Comparison of ENCODE assay signal across 12 cellular contexts in genomic region chr5:145246961-145247744, GRCh38.
DNase-seq lines count a peak whose midpoint lies in the region; ATAC-seq lines count a peak whose summit lies in the region.
"Had no signal": no experiment of that assay in that cellular context is flagged by ENCODE, and none has a peak within 500 bp of the region (broad histone marks: within the 10 kb centered on the region; RNA-seq: fewer than 3 reads in every experiment).

No MANE protein-coding gene starts in this region.

- ATAC-seq in esophagus mucosa = peak; percentile 83
- ATAC-seq: A549; activated naive CD4-positive, alpha-beta T cell treated with anti-CD3 and anti-CD28 coated beads, Interleukin-2, amount 50 U/mL, for 72 hours had no signal

- intact Hi-C loops in posterior vena cava (cut with DNase I) = no loop called here

- peak; percentile 1 for DNase-seq in SIG-M5 treated with dmso at 0.1 percent for 504 hours (lab: John Stamatoyannopoulos, UW; ENCODE audit: unreplicated experiment)
- DNase-seq in SIG-M5 (lab: John Stamatoyannopoulos, UW) = no peak
- peak; percentile 16 for DNase-seq in KBM-7
- DNase-seq in stimulated activated CD8-positive, alpha-beta memory T cell treated with anti-CD3 and anti-CD28 coated beads, Interleukin-4, amount 100 ng/mL, for 48 hours = no peak
- DNase-seq in NCI-H146 treated with DMSO at 0.1 percent for 48 hours (lab: John Stamatoyannopoulos, UW; ENCODE audit: unreplicated experiment) = no peak
- DNase-seq in NCI-H2171 (lab: John Stamatoyannopoulos, UW) = no peak
- DNase-seq in posterior vena cava (ENCODE audit: low spot score) = no peak
- DNase-seq: foreskin melanocyte, tibial artery had no signal

- in situ Hi-C loops in KBM-7 (cut with MboI; ENCODE audit: low pct_unique_long_range_greater_than_20kb, low sequenced_read_pairs) = no loop called here

Comparison
In these comparisons a context has a peak if more than half of its experiments do, and no peak if none do; other contexts are left out.
1. DNase-seq: peak in SIG-M5 treated with dmso at 0.1 percent for 504 hours (single experiment) and KBM-7 (single experiment); none in SIG-M5 (single experiment), stimulated activated CD8-positive, alpha-beta memory T cell treated with anti-CD3 and anti-CD28 coated beads, Interleukin-4, amount 100 ng/mL, for 48 hours (single experiment), NCI-H146 treated with DMSO at 0.1 percent for 48 hours (single experiment), NCI-H2171 (single experiment) and posterior vena cava (single experiment).